38 cellular contexts compared by ENCODE assay signal in the genomic region with DNA sequence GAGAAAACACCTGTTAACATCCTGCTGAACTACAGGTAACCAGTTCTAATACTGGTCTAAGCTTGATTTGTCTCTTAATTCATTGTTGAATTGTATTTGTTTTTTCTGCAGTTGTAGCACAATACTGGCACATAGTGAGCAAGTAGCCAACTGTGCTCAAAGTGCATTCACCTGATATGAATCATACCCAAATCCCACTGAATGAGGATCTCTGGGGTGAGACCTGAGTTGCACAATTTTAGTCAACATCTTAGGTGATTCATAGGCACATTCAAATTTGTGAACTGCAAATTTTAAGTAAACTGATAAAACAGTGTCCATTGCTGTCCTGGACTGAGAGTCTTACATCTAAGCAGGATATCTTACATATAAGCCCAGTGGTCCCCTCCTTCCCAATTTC. TPM values are rescaled to one million over a fixed set of nuclear protein-coding genes. Genes with fewer than 3 reads are reported as not detected.
DNase-seq lines count a peak whose midpoint lies in the region; ATAC-seq and TF ChIP-seq lines count a peak whose summit lies in the region.
"Had no signal": no experiment of that assay in that cellular context is flagged by ENCODE, and none has a peak within 500 bp of the region (broad histone marks: within the 10 kb centered on the region; RNA-seq: fewer than 3 reads in every experiment).

No MANE protein-coding gene starts in this region.

- no peaks in the 10 kb centered on the region for H3K4me1 ChIP-seq in adipocyte (ENCODE audit: control insufficient read depth, insufficient read depth, low read length)
- no peaks in the 10 kb centered on the region for H3K4me1 ChIP-seq in heart left ventricle
- H3K4me1 ChIP-seq in esophagus squamous epithelium: peaks cover 0 to 24% (median 0%) of the 10 kb centered on the region in 3 donors
- H3K4me1 ChIP-seq: BE2C, body of pancreas, right lobe of liver, tibial artery had no signal

- no peaks in the 10 kb centered on the region for H3K27me3 ChIP-seq in adipocyte (replicated peaks; ENCODE audit: control insufficient read depth, insufficient read depth, low read length)
- no peaks in the 10 kb centered on the region for H3K27me3 ChIP-seq in kidney epithelial cell (ENCODE audit: control insufficient read depth, insufficient read depth, low read length)
- no peaks in the 10 kb centered on the region for H3K27me3 ChIP-seq in heart left ventricle
- H3K27me3 ChIP-seq in esophagus squamous epithelium: no peaks in the 10 kb centered on the region
- H3K27me3 ChIP-seq: body of pancreas, dorsolateral prefrontal cortex, right lobe of liver, tibial artery had no signal

- TF ChIP-seq POLR2A in heart left ventricle (IDR thresholded peaks at IDR 0.05) (no peak), esophagus squamous epithelium (IDR thresholded peaks at IDR 0.05) (no peak)

- DNase-seq in Caki2 (ENCODE audit: low read depth) (peak; percentile 14), LHCN-M2 (ENCODE audit: low read depth) (peak; percentile 21), adipocyte (ENCODE audit: low read depth) (peak; percentile 7), kidney epithelial cell (ENCODE audit: low read depth) (peak; percentile 55), heart left ventricle (no peak), esophagus squamous epithelium (lab: John Stamatoyannopoulos, UW) (no peak)
- no peak for DNase-seq in activated naive CD4-positive, alpha-beta T cell treated with anti-CD3 and anti-CD28 coated beads, Interleukin-2, amount 10 ng/mL, durations not matched to agents 7 days and 5 days
- DNase-seq in activated naive CD8-positive, alpha-beta T cell treated with anti-CD3 and anti-CD28 coated beads, Interleukin-2, amount 50 U/mL, for 24 hours: no peak
- DNase-seq: activated B cell treated with CpG ODN at 0.5 μM for 24 hours; activated CD4-positive, alpha-beta T cell treated with anti-CD3 and anti-CD28 coated beads, Interleukin-2, amount 10 ng/mL, durations not matched to agents 7 days and 5 days; activated T-cell treated with anti-CD3 and anti-CD28 coated beads, Interleukin-2, amount 50 U/mL, for 24 hours; BE2C; body of pancreas; CD8-positive, alpha-beta T cell; dorsolateral prefrontal cortex; H9; islet precursor cell; Kasumi-1; natural killer cell; NCI-H1048; NCI-H1694; NCI-H446 treated with DMSO at 0.1 percent for 48 hours; NCI-H774; nucleus accumbens; right lobe of liver; stimulated activated CD4-positive, alpha-beta T cell treated with anti-CD3 and anti-CD28 coated beads, Interleukin-12 subunit alpha, Interleukin-12 subunit beta, amount 100 ng/mL, for 4 hours; stimulated activated CD4-positive, alpha-beta T cell treated with anti-CD3 and anti-CD28 coated beads, Interleukin-4, amount 100 ng/mL, for 1 hour; tibial artery had no signal

- no peaks in the 10 kb centered on the region for H3K27me3 Mint-ChIP-seq in activated naive CD4-positive, alpha-beta T cell treated with anti-CD3 and anti-CD28 coated beads, Interleukin-2, amount 10 ng/mL, durations not matched to agents 7 days and 5 days
- peaks cover 9% of the 10 kb centered on the region for H3K27me3 Mint-ChIP-seq in activated naive CD8-positive, alpha-beta T cell treated with anti-CD3 and anti-CD28 coated beads, Interleukin-2, amount 50 U/mL, for 24 hours
- H3K27me3 Mint-ChIP-seq: activated B cell treated with CpG ODN at 0.5 μM for 24 hours, progenitor cell of endocrine pancreas had no signal

- TF ChIP-seq CTCF in kidney epithelial cell (IDR thresholded peaks at IDR 0.05; ENCODE audit: insufficient read depth, low read length, poor library complexity, severe bottlenecking) (no peak), heart left ventricle (IDR thresholded peaks at IDR 0.05) (no peak), esophagus squamous epithelium (IDR thresholded peaks at IDR 0.05) (no peak)

- H3K4me3 Mint-ChIP-seq in activated naive CD4-positive, alpha-beta T cell treated with anti-CD3 and anti-CD28 coated beads, Interleukin-2, amount 10 ng/mL, durations not matched to agents 7 days and 5 days: no peak overlapping the region
- H3K4me3 Mint-ChIP-seq in activated naive CD8-positive, alpha-beta T cell treated with anti-CD3 and anti-CD28 coated beads, Interleukin-2, amount 50 U/mL, for 24 hours: no peak overlapping the region
- H3K4me3 Mint-ChIP-seq: activated B cell treated with CpG ODN at 0.5 μM for 24 hours; activated CD4-positive, alpha-beta T cell treated with anti-CD3 and anti-CD28 coated beads, Interleukin-2, amount 10 ng/mL, durations not matched to agents 7 days and 5 days; activated T-cell treated with anti-CD3 and anti-CD28 coated beads, Interleukin-2, amount 50 U/mL, for 24 hours; CD8-positive, alpha-beta T cell; H9; natural killer cell had no signal

- CTCF ChIA-PET in activated naive CD4-positive, alpha-beta T cell treated with anti-CD3 and anti-CD28 coated beads, Interleukin-2, amount 10 ng/mL, durations not matched to agents 7 days and 5 days (lab: Charles Lee): no interaction called here

- H3K36me3 ChIP-seq in adipocyte (ENCODE audit: control insufficient read depth, insufficient read depth, low read length, severe bottlenecking) (no peaks in the 10 kb centered on the region), kidney epithelial cell (ENCODE audit: control insufficient read depth, insufficient read depth, low read length) (no peaks in the 10 kb centered on the region), heart left ventricle (no peaks in the 10 kb centered on the region), esophagus squamous epithelium (no peaks in the 10 kb centered on the region)
- H3K36me3 ChIP-seq: BE2C, right lobe of liver, tibial artery had no signal

- in situ Hi-C loops in Caki2 (cut with HindIII; ENCODE audit: low pct_unique_long_range_greater_than_20kb, low sequenced_read_pairs): no loop called here

- ATAC-seq in heart left ventricle: no peak
- no peak for ATAC-seq in activated naive CD8-positive, alpha-beta T cell treated with anti-CD3 and anti-CD28 coated beads, Interleukin-2, amount 50 U/mL, for 24 hours
- ATAC-seq: body of pancreas; CD8-positive, alpha-beta T cell; GM12878; natural killer cell; right lobe of liver had no signal

- no peaks in the 10 kb centered on the region for H3K9me3 Mint-ChIP-seq in activated naive CD4-positive, alpha-beta T cell treated with anti-CD3 and anti-CD28 coated beads, Interleukin-2, amount 10 ng/mL, durations not matched to agents 7 days and 5 days
- H3K9me3 Mint-ChIP-seq in activated naive CD8-positive, alpha-beta T cell treated with anti-CD3 and anti-CD28 coated beads, Interleukin-2, amount 50 U/mL, for 24 hours: no peaks in the 10 kb centered on the region
- H3K9me3 Mint-ChIP-seq: activated B cell treated with CpG ODN at 0.5 μM for 24 hours; activated CD4-positive, alpha-beta T cell treated with anti-CD3 and anti-CD28 coated beads, Interleukin-2, amount 10 ng/mL, durations not matched to agents 7 days and 5 days; activated T-cell treated with anti-CD3 and anti-CD28 coated beads, Interleukin-2, amount 50 U/mL, for 24 hours; CD8-positive, alpha-beta T cell; H9 had no signal

- H3K36me3 Mint-ChIP-seq in activated naive CD4-positive, alpha-beta T cell treated with anti-CD3 and anti-CD28 coated beads, Interleukin-2, amount 10 ng/mL, durations not matched to agents 7 days and 5 days: no peaks in the 10 kb centered on the region
- H3K36me3 Mint-ChIP-seq in activated naive CD8-positive, alpha-beta T cell treated with anti-CD3 and anti-CD28 coated beads, Interleukin-2, amount 50 U/mL, for 24 hours (ENCODE audit: low read depth): no peaks in the 10 kb centered on the region
- H3K36me3 Mint-ChIP-seq: CD8-positive, alpha-beta T cell; natural killer cell had no signal

- H3K4me3 ChIP-seq in adipocyte (ENCODE audit: low read length): no peak overlapping the region
- H3K4me3 ChIP-seq in kidney epithelial cell (ENCODE audit: low read depth, low read length): no peak overlapping the region
- H3K4me3 ChIP-seq in heart left ventricle: no peak overlapping the region
- no peak overlapping the region for H3K4me3 ChIP-seq in esophagus squamous epithelium
- H3K4me3 ChIP-seq: body of pancreas, dorsolateral prefrontal cortex, GM12878, lung, right lobe of liver, tibial artery had no signal

- H3K27ac Mint-ChIP-seq in activated naive CD4-positive, alpha-beta T cell treated with anti-CD3 and anti-CD28 coated beads, Interleukin-2, amount 10 ng/mL, durations not matched to agents 7 days and 5 days: no peak overlapping the region
- H3K27ac Mint-ChIP-seq in activated naive CD8-positive, alpha-beta T cell treated with anti-CD3 and anti-CD28 coated beads, Interleukin-2, amount 50 U/mL, for 24 hours: no peak overlapping the region
- H3K27ac Mint-ChIP-seq: activated B cell treated with CpG ODN at 0.5 μM for 24 hours; activated CD4-positive, alpha-beta T cell treated with anti-CD3 and anti-CD28 coated beads, Interleukin-2, amount 10 ng/mL, durations not matched to agents 7 days and 5 days; activated T-cell treated with anti-CD3 and anti-CD28 coated beads, Interleukin-2, amount 50 U/mL, for 24 hours; CD8-positive, alpha-beta T cell; H9; natural killer cell; progenitor cell of endocrine pancreas had no signal

- intact Hi-C loops in heart left ventricle (cut with DNase I): no loop called here
- intact Hi-C loops in esophagus squamous epithelium (cut with DNase I): no loop called here

- H3K27ac ChIP-seq in heart left ventricle (no peak overlapping the region), esophagus squamous epithelium (peak overlapping the region in 2 of 4 donors; percentile 62 to 71)
- H3K27ac ChIP-seq: body of pancreas, dorsolateral prefrontal cortex, right lobe of liver, tibial artery had no signal

- H3K9ac ChIP-seq in adipocyte (ENCODE audit: low read length): no peak overlapping the region

- H3K9me3 ChIP-seq in adipocyte (ENCODE audit: control insufficient read depth, low read length) (no peaks in the 10 kb centered on the region), heart left ventricle (no peaks in the 10 kb centered on the region), esophagus squamous epithelium (no peaks in the 10 kb centered on the region)
- H3K9me3 ChIP-seq: BE2C, body of pancreas, right lobe of liver, tibial artery had no signal

- H3K4me1 Mint-ChIP-seq in activated naive CD4-positive, alpha-beta T cell treated with anti-CD3 and anti-CD28 coated beads, Interleukin-2, amount 10 ng/mL, durations not matched to agents 7 days and 5 days: peaks cover 10% of the 10 kb centered on the region
- peaks cover 8% of the 10 kb centered on the region for H3K4me1 Mint-ChIP-seq in activated naive CD8-positive, alpha-beta T cell treated with anti-CD3 and anti-CD28 coated beads, Interleukin-2, amount 50 U/mL, for 24 hours
- H3K4me1 Mint-ChIP-seq: activated B cell treated with CpG ODN at 0.5 μM for 24 hours, natural killer cell had no signal

RNA-seq across cellular contexts. Expression of a gene that starts 12.8 kb away (rescaled TPM):
- total RNA-seq in Caki2 (2014; rRNA removed; shearing (Covaris generic); ENCODE audit: low replicate concordance): not detected in 2 replicates
- total RNA-seq in LHCN-M2 (2014; rRNA removed) (not detected in 2 replicates), kidney epithelial cell (0.14 TPM in 1 of 2 replicates, not detected in the other), heart left ventricle (not detected), esophagus squamous epithelium (not detected)
- polyA plus RNA-seq in LHCN-M2 (2012): not detected
- polyA plus RNA-seq in heart left ventricle: not detected
- total RNA-seq: activated B cell treated with CpG ODN at 0.5 μM for 24 hours; activated CD4-positive, alpha-beta T cell treated with anti-CD3 and anti-CD28 coated beads, Interleukin-2, amount 10 ng/mL, durations not matched to agents 7 days and 5 days; activated CD8-positive, alpha-beta memory T cell treated with anti-CD3 and anti-CD28 coated beads for 36 hours; CD8-positive, alpha-beta T cell; chondrocyte; glomerular endothelial cell; GM12878; H9; mononuclear cell; natural killer cell; progenitor cell of endocrine pancreas; RPMI7951; SK-MEL-5 had no signal
- polyA plus RNA-seq: adipose tissue, lung had no signal

Comparison
In these comparisons a context has a peak if more than half of its experiments do, and no peak if none do; other contexts are left out.
1. DNase-seq: peak in Caki2 (single experiment), LHCN-M2 (single experiment), adipocyte (single experiment) and kidney epithelial cell (single experiment); none in activated naive CD4-positive, alpha-beta T cell treated with anti-CD3 and anti-CD28 coated beads, Interleukin-2, amount 10 ng/mL, durations not matched to agents 7 days and 5 days (single experiment), heart left ventricle (0 of 5), esophagus squamous epithelium (single experiment) and activated naive CD8-positive, alpha-beta T cell treated with anti-CD3 and anti-CD28 coated beads, Interleukin-2, amount 50 U/mL, for 24 hours (single experiment).